Comparison of ENCODE assay signal across 7 cellular contexts in the genomic region with DNA sequence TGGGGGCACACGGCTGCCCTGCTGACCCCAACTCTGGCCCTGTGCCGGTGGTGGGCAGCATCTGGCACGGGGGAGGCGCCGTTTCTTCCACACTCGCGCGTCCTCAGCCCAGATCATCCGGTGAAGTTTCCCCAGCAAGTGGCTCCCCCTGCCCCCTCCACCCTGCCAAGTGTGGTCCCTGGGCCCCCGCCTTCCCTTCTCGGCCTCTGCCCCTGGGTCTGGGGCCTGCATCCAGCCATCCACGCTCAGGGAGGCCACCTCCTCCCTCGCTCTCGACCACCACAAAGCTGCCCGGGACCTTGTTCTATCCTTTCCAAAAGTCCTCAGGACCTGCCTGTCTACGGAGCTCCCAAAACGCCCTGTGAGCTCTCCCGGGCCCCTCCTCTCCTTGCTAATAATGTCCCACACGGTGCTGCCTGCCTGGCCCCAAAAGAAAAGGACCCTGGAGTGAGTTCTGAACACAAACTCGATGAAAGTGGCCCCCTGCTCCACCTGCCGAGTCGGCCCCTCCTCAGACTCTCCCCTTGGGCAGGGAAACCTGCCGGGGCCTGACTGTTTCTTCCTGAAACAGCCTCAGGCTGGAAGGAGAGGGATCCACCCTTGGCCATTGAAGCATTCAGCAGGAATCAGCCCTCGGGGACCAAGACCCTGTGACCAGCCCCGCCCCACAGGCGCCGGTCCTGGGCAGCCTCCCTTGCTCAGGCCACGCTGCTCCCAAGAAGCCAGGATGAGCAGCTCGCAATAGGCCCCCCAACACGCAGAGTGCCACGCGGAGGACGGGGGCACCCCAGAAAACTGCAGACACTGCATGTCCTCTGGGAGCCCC. TPM values are rescaled to one million over a fixed set of nuclear protein-coding genes. Genes with fewer than 3 reads are reported as not detected.
DNase-seq lines count a peak whose midpoint lies in the region; ATAC-seq, FAIRE-seq and TF ChIP-seq lines count a peak whose summit lies in the region.
"Not testable (repeated sequence)": the region's sequence is repeated elsewhere in the genome, so short reads cannot be mapped to it uniquely, and the experiment has no call there.

No MANE protein-coding gene starts in this region.

- not testable (repeated sequence) for H3K4me3 ChIP-seq in endodermal cell (ENCODE audit: low read length); kidney (ENCODE audit: low read length in 2 of 2); neuronal stem cell (ENCODE audit: low read length in 2 of 2); sigmoid colon

- not testable (repeated sequence) for H3K4me2 ChIP-seq in H9 (ENCODE audit: insufficient read depth, insufficient read length, low read length); neuronal stem cell (ENCODE audit: insufficient read depth, low read length, poor library complexity, severe bottlenecking)

- not testable (repeated sequence) for H3K18ac ChIP-seq in H9 (ENCODE audit: insufficient read length, low read depth, low read length); neuronal stem cell (ENCODE audit: low read length)

- H2BK12ac ChIP-seq in H9 (ENCODE audit: insufficient read length, low read depth, low read length); neuronal stem cell (ENCODE audit: low read length): not testable (repeated sequence)

- not testable (repeated sequence) for H3K14ac ChIP-seq in H9 (ENCODE audit: insufficient read depth, low read length); neuronal stem cell (ENCODE audit: low read length)

- H3K79me2 ChIP-seq in H9 (ENCODE audit: insufficient read depth, low read length), result not testable (repeated sequence)

- not testable (repeated sequence) for H3K36me3 Mint-ChIP-seq in H9 (ENCODE audit: insufficient read depth in 1 of 3, low read depth in 3 of 3); activated CD4-positive, alpha-beta T cell treated with anti-CD3 and anti-CD28 coated beads, Interleukin-2, amount 10 ng/mL, durations not matched to agents 24 days and 14 days (ENCODE audit: low read depth); endodermal cell (ENCODE audit: low read depth); natural killer cell

- H3K9me3 ChIP-seq in H9 (ENCODE audit: control insufficient read depth, low read depth, low read length); endodermal cell (ENCODE audit: control insufficient read depth, low read length); kidney (ENCODE audit: control insufficient read depth in 1 of 2, low read length in 2 of 2); neuronal stem cell (replicated peaks in 1 of 2; ENCODE audit: control insufficient read depth in 2 of 2, insufficient read depth in 1 of 2, low read depth in 1 of 2, low read length in 2 of 2); sigmoid colon: not testable (repeated sequence)

- H3K36me3 ChIP-seq in endodermal cell (ENCODE audit: control insufficient read depth, insufficient read depth, low read length); kidney (ENCODE audit: control insufficient read depth in 1 of 2, insufficient read depth in 2 of 2, low read length in 2 of 2); neuronal stem cell (replicated peaks in 1 of 2; ENCODE audit: control insufficient read depth in 2 of 2, insufficient read depth in 2 of 2, low read length in 2 of 2); sigmoid colon: not testable (repeated sequence)

- not testable (repeated sequence) for H3T11ph ChIP-seq in H9 (ENCODE audit: low read length)

- H3K4me1 Mint-ChIP-seq in H9; activated CD4-positive, alpha-beta T cell treated with anti-CD3 and anti-CD28 coated beads, Interleukin-2, amount 10 ng/mL, durations not matched to agents 24 days and 14 days; endodermal cell; natural killer cell: not testable (repeated sequence)

- H3K27me3 ChIP-seq in H9 (ENCODE audit: insufficient read depth, low read length); endodermal cell (ENCODE audit: control insufficient read depth, insufficient read depth, low read length, poor library complexity, severe bottlenecking); neuronal stem cell (ENCODE audit: control insufficient read depth in 3 of 3, insufficient read depth in 3 of 3, low read depth in 1 of 3, low read length in 3 of 3); sigmoid colon: not testable (repeated sequence)

- intact Hi-C loops in activated CD4-positive, alpha-beta T cell treated with anti-CD3 and anti-CD28 coated beads, Interleukin-2, amount 10 ng/mL, durations not matched to agents 24 days and 14 days (cut with micrococcal nuclease); kidney (cut with DNase I): not testable (repeated sequence)
- intact Hi-C loops in natural killer cell (cut with micrococcal nuclease), result loop anchor here (10.0 kb wide), 1 partner anchor 310 kb away; no protein-coding TSS in a partner anchor
- intact Hi-C loops in sigmoid colon (cut with DNase I), result loop anchor here (5.0 kb wide), 1 partner anchor 313 kb away; no protein-coding TSS in a partner anchor

- not testable (repeated sequence) for ATAC-seq in natural killer cell

- peak; percentile 31 for DNase-seq in H9
- DNase-seq in activated CD4-positive, alpha-beta T cell treated with anti-CD3 and anti-CD28 coated beads, Interleukin-2, amount 10 ng/mL, durations not matched to agents 24 days and 14 days, result peak; percentile 57
- DNase-seq in endodermal cell, result peak; percentile 51
- DNase-seq in kidney, result peak; percentile 72
- not testable (repeated sequence) for DNase-seq in natural killer cell; neuronal stem cell (ENCODE audit: low spot score)
- peak; percentile 56 for DNase-seq in sigmoid colon

- not testable (repeated sequence) for H3K9me3 Mint-ChIP-seq in H9; activated CD4-positive, alpha-beta T cell treated with anti-CD3 and anti-CD28 coated beads, Interleukin-2, amount 10 ng/mL, durations not matched to agents 24 days and 14 days; endodermal cell; natural killer cell

- H3K9ac ChIP-seq in H9 (ENCODE audit: extremely low read depth, insufficient read length, low read length); endodermal cell (ENCODE audit: extremely low read depth, low read length, poor library complexity, severe bottlenecking); kidney (ENCODE audit: low read length in 2 of 2); neuronal stem cell (ENCODE audit: low read depth, low read length, poor library complexity): not testable (repeated sequence)

- no CpG with 5 or more reads among the region's 33 CpGs for WGBS in H9 (ENCODE audit: extremely low coverage, insufficient read length, low lambda C conversion rate)
- 90 to 91% methylated on average over 2 to 33 of the region's 33 CpGs for WGBS in endodermal cell (ENCODE audit: insufficient coverage in 1 of 2, insufficient read length in 1 of 2), 2 experiments
- WGBS in neuronal stem cell (ENCODE audit: extremely low coverage in 2 of 2, insufficient read length in 2 of 2, insufficient replicate concordance in 1 of 2), 2 donors, result no CpG with 5 or more reads among the region's 33 CpGs
- 79 to 80% methylated on average over 33 of the region's 33 CpGs for WGBS in sigmoid colon, 2 donors

- H3K23ac ChIP-seq in H9 (ENCODE audit: insufficient read length, low read depth, low read length); neuronal stem cell (ENCODE audit: low read depth, low read length, poor library complexity): not testable (repeated sequence)

- not testable (repeated sequence) for H3K4ac ChIP-seq in H9 (ENCODE audit: low read depth, low read length); neuronal stem cell (ENCODE audit: low read length)

- H2AFZ ChIP-seq in H9 (ENCODE audit: low read length), result not testable (repeated sequence)
- H2AFZ ChIP-seq in neuronal stem cell (ENCODE audit: low read length), result peak overlapping the region; percentile 72

- not testable (repeated sequence) for H2AK5ac ChIP-seq in H9 (ENCODE audit: insufficient read length, low read length); neuronal stem cell (ENCODE audit: low read depth, low read length)

- H3K27ac ChIP-seq in H9 (ENCODE audit: insufficient read length, low read depth, low read length); endodermal cell (ENCODE audit: low read depth, low read length); kidney (ENCODE audit: low read depth in 2 of 2, low read length in 2 of 2); neuronal stem cell (replicated peaks; ENCODE audit: low read length); sigmoid colon: not testable (repeated sequence)

- not testable (repeated sequence) for TF ChIP-seq POLR2A in sigmoid colon (IDR thresholded peaks at IDR 0.05)

- H3K27me3 Mint-ChIP-seq in H9 (ENCODE audit: low read depth); activated CD4-positive, alpha-beta T cell treated with anti-CD3 and anti-CD28 coated beads, Interleukin-2, amount 10 ng/mL, durations not matched to agents 24 days and 14 days; natural killer cell (ENCODE audit: low read depth in 2 of 2): not testable (repeated sequence)
- H3K27me3 Mint-ChIP-seq in endodermal cell (ENCODE audit: insufficient read depth), result peaks cover 11% of the 10 kb centered on the region

- TF ChIP-seq CTCF in H9 (conservative IDR thresholded peaks at IDR 0.05); endodermal cell (conservative IDR thresholded peaks at IDR 0.05); kidney (IDR thresholded peaks at IDR 0.05; ENCODE audit: borderline replicate concordance, extremely low read depth, insufficient read depth); natural killer cell (IDR thresholded peaks at IDR 0.05); sigmoid colon (IDR thresholded peaks at IDR 0.05): not testable (repeated sequence)

- H4K20me1 ChIP-seq in H9 (ENCODE audit: control insufficient read depth, insufficient read depth, insufficient read length), result not testable (repeated sequence)

- not testable (repeated sequence) for H3K27ac Mint-ChIP-seq in H9, endodermal cell, natural killer cell
- H3K27ac Mint-ChIP-seq in activated CD4-positive, alpha-beta T cell treated with anti-CD3 and anti-CD28 coated beads, Interleukin-2, amount 10 ng/mL, durations not matched to agents 24 days and 14 days, result peak overlapping the region; percentile 56

- FAIRE-seq in kidney (lab: Jason Lieb, UNC), result not testable (repeated sequence)

- not testable (repeated sequence) for H3K56ac ChIP-seq in H9 (ENCODE audit: insufficient read length, low read depth, low read length)

- H4K8ac ChIP-seq in H9 (replicated peaks; ENCODE audit: insufficient read length, low read depth, low read length); neuronal stem cell (ENCODE audit: low read depth, low read length): not testable (repeated sequence)

- not testable (repeated sequence) for H2BK15ac ChIP-seq in H9 (ENCODE audit: low read depth, low read length); neuronal stem cell (ENCODE audit: low read length)

- H3K23me2 ChIP-seq in H9 (ENCODE audit: insufficient read length, low read depth, low read length, poor library complexity, severe bottlenecking), result not testable (repeated sequence)

- not testable (repeated sequence) for H2BK20ac ChIP-seq in H9 (ENCODE audit: low read depth, low read length, poor library complexity, severe bottlenecking)

- H2BK5ac ChIP-seq in H9 (ENCODE audit: insufficient read length, low read length); neuronal stem cell (ENCODE audit: low read length): not testable (repeated sequence)

- not testable (repeated sequence) for TF ChIP-seq EP300 in sigmoid colon (IDR thresholded peaks at IDR 0.05)

- not testable (repeated sequence) for H4K91ac ChIP-seq in H9 (ENCODE audit: insufficient read length, low read depth, low read length); neuronal stem cell (ENCODE audit: low read depth, low read length, poor library complexity)

- not testable (repeated sequence) for H4K5ac ChIP-seq in H9 (ENCODE audit: insufficient read length, low read depth, low read length)

- H2BK120ac ChIP-seq in H9 (ENCODE audit: low read depth, low read length, poor library complexity, severe bottlenecking); neuronal stem cell (ENCODE audit: low read depth, low read length): not testable (repeated sequence)

- H3K4me3 Mint-ChIP-seq in H9; activated CD4-positive, alpha-beta T cell treated with anti-CD3 and anti-CD28 coated beads, Interleukin-2, amount 10 ng/mL, durations not matched to agents 24 days and 14 days; endodermal cell: not testable (repeated sequence)
- peak overlapping the region; percentile 47 for H3K4me3 Mint-ChIP-seq in natural killer cell

- not testable (repeated sequence) for H3K4me1 ChIP-seq in H9 (ENCODE audit: insufficient read depth, low read length); endodermal cell (ENCODE audit: control insufficient read depth, insufficient read depth, low read length); kidney (ENCODE audit: control insufficient read depth in 1 of 2, insufficient read depth in 1 of 2, low read depth in 1 of 2, low read length in 2 of 2); neuronal stem cell (ENCODE audit: control insufficient read depth in 2 of 2, insufficient read depth in 1 of 2, low read depth in 1 of 2, low read length in 2 of 2)
- peaks cover 0 to 11% (median 9%) of the 10 kb centered on the region in 4 donors for H3K4me1 ChIP-seq in sigmoid colon

- H3K79me1 ChIP-seq in H9 (ENCODE audit: insufficient read depth, low read depth, low read length, poor library complexity, severe bottlenecking); neuronal stem cell (ENCODE audit: low read depth, low read length): not testable (repeated sequence)

RNA-seq across cellular contexts. Expression of gene RGPD8, which starts 1.7 kb away (rescaled TPM):
- 6.6 and 8.1 TPM in 2 replicates for total RNA-seq in H9 (2021)
- 13.9 and 15.6 TPM in 2 replicates for total RNA-seq in activated CD4-positive, alpha-beta T cell treated with anti-CD3 and anti-CD28 coated beads, Interleukin-2, amount 10 ng/mL, durations not matched to agents 24 days and 14 days
- total RNA-seq in endodermal cell, result 10 to 100 TPM; 17.1 to 42.7 TPM
- polyA plus RNA-seq in endodermal cell (2013, experiment 1 of 2), result 12.1 TPM
- 12.1 TPM for polyA plus RNA-seq in endodermal cell (2013, experiment 2 of 2)
- 13.8 TPM for total RNA-seq in kidney
- 0.77 TPM for polyA plus RNA-seq in kidney (ENCODE audit: insufficient read depth, low read depth, low replicate concordance)
- 10 to 100 TPM; 30.7 to 38.5 (median 34.1) TPM for total RNA-seq in natural killer cell
- polyA plus RNA-seq in neuronal stem cell (2013, experiment 1 of 2), result 3.2 TPM
- 3.4 TPM for polyA plus RNA-seq in neuronal stem cell (2013, experiment 2 of 2)
- total RNA-seq in sigmoid colon, result 10 to 100 TPM; 16.1 to 34.1 (median 21.7) TPM
- polyA plus RNA-seq in sigmoid colon, result 1 to 10 TPM in 1 of 3 donors, under 1 TPM in 2; 0.23 to 2.1 (median 0.60) TPM

RNA-seq across cellular contexts. Expression of gene TTL, which starts 46.9 kb away (rescaled TPM):
- total RNA-seq in H9 (2021), result 57.8 and 58.9 TPM in 2 replicates
- 44.6 and 48.5 TPM in 2 replicates for total RNA-seq in activated CD4-positive, alpha-beta T cell treated with anti-CD3 and anti-CD28 coated beads, Interleukin-2, amount 10 ng/mL, durations not matched to agents 24 days and 14 days
- total RNA-seq in endodermal cell, result 10 to 100 TPM; 61.1 to 89.6 TPM
- polyA plus RNA-seq in endodermal cell (2013, experiment 1 of 2), result 58.2 TPM
- polyA plus RNA-seq in endodermal cell (2013, experiment 2 of 2), result 67.1 TPM
- 23.5 TPM for total RNA-seq in kidney
- 11.1 TPM for polyA plus RNA-seq in kidney (ENCODE audit: insufficient read depth, low read depth, low replicate concordance)
- total RNA-seq in natural killer cell, result 10 to 100 TPM; 14.3 to 26.8 (median 26.4) TPM
- polyA plus RNA-seq in neuronal stem cell (2013, experiment 1 of 2), result 34.9 TPM
- 37.1 TPM for polyA plus RNA-seq in neuronal stem cell (2013, experiment 2 of 2)
- 10 to 100 TPM; 16.5 to 29.6 (median 23.6) TPM for total RNA-seq in sigmoid colon
- 1 to 10 TPM; 3.6 to 9.7 (median 8.6) TPM for polyA plus RNA-seq in sigmoid colon
